Comparison of ENCODE assay signal across 8 cellular contexts in genomic region chr16:69340095-69340644, GRCh38. TPM values are rescaled to one million over a fixed set of nuclear protein-coding genes. Genes with fewer than 3 reads are reported as not detected.
A peak's percentile ranks its signal among the peaks of the same experiment; 100 is the strongest.
DNase-seq lines count a peak whose midpoint lies in the region; ATAC-seq, FAIRE-seq and TF ChIP-seq lines count a peak whose summit lies in the region.

No MANE protein-coding gene starts in this region.

- H3K27ac ChIP-seq in SJCRH30 (peak overlapping the region; percentile 96), epithelial cell of prostate (peak overlapping the region; percentile 88), pancreas (peak overlapping the region; percentile 83 to 94 (median 88))

- no peaks in the 10 kb centered on the region for H3K9me3 ChIP-seq in SJCRH30 (replicated peaks)
- no peaks in the 10 kb centered on the region for H3K9me3 ChIP-seq in pancreas

- 0 out of 2 replicates have a peak, but pooled peaks cover 3% of the 10 kb centered on the region for H3K4me1 ChIP-seq in SJCRH30
- H3K4me1 ChIP-seq in pancreas, result peaks cover 6 to 22% (median 20%) of the 10 kb centered on the region in 3 donors

- no peak for TF ChIP-seq CTCF in pancreas (IDR thresholded peaks at IDR 0.05)

- H3K36me3 ChIP-seq in SJCRH30 (peaks cover 22% of the 10 kb centered on the region), pancreas (peaks cover 0 to 6% (median 2%) of the 10 kb centered on the region in 3 donors)

- FAIRE-seq in GM19239 (lab: Jason Lieb, UNC) (peak; percentile 67), pancreas (lab: Jason Lieb, UNC) (no peak)

- intact Hi-C loops in pancreas (cut with DNase I), result no loop called here

- peak overlapping the region; percentile 99 for H3K4me3 ChIP-seq in SJCRH30
- peak overlapping the region; percentile 80 to 95 (median 85) for H3K4me3 ChIP-seq in pancreas

- ATAC-seq in pancreas (peak in 3 of 4 donors; percentile 4 to 7 (median 5)), HG02840 (IDR thresholded peaks at IDR 0.05; ENCODE audit: low FRiP score, unreplicated experiment) (no peak)

- 4 to 6% methylated on average over 16 of the region's 16 CpGs for WGBS in pancreas, 2 donors

- no peak for DNase-seq in GM19239 (ENCODE audit: insufficient read length, low spot score)
- no peak for DNase-seq in SJCRH30
- DNase-seq in epithelial cell of prostate (ENCODE audit: low read depth, low spot score), result no peak
- peak in 2 of 6 donors; percentile 21 to 43 for DNase-seq in pancreas
- no peak for DNase-seq in NOMO-1 treated with DMSO at 0.1 percent for 48 hours (lab: John Stamatoyannopoulos, UW; ENCODE audit: unreplicated experiment)
- DNase-seq in SKM-1 treated with dmso at 0.1 percent for 144 hours (lab: John Stamatoyannopoulos, UW; ENCODE audit: unreplicated experiment), result no peak
- DNase-seq in NK-92 (lab: John Stamatoyannopoulos, UW; ENCODE audit: unreplicated experiment), result no peak

- no peaks in the 10 kb centered on the region for H3K27me3 ChIP-seq in SJCRH30
- no peaks in the 10 kb centered on the region for H3K27me3 ChIP-seq in pancreas

RNA-seq across cellular contexts. Expression of gene NIP7, which starts 0.6 kb away (rescaled TPM):
- 29.7 and 31.8 TPM in 2 replicates for total RNA-seq in SJCRH30 (2014; rRNA removed; shearing (Covaris generic))
- 1 to 10 TPM; 4.7 to 9.4 (median 7.1) TPM for total RNA-seq in pancreas
- polyA plus RNA-seq in pancreas, result 1 to 10 TPM; 6.7 to 8.0 TPM

RNA-seq across cellular contexts. Expression of gene COG8, which starts 0.8 kb away (rescaled TPM):
- 31.5 and 31.8 TPM in 2 replicates for total RNA-seq in SJCRH30 (2014; rRNA removed; shearing (Covaris generic))
- total RNA-seq in pancreas, result 10 to 100 TPM; 16.2 to 29.0 (median 23.0) TPM
- 10 to 100 TPM; 18.8 to 21.0 TPM for polyA plus RNA-seq in pancreas

RNA-seq across cellular contexts. Expression of gene PDF, which starts 9.8 kb away (rescaled TPM):
- total RNA-seq in SJCRH30 (2014; rRNA removed; shearing (Covaris generic)), result 9.7 and 10.3 TPM in 2 replicates
- 10 to 100 TPM in 1 of 6 donors, 1 to 10 TPM in 5; 3.1 to 14.0 (median 7.7) TPM for total RNA-seq in pancreas
- polyA plus RNA-seq in pancreas, result 1 to 10 TPM; 2.2 to 4.6 TPM

RNA-seq across cellular contexts. Expression of gene TMED6, which starts 11.4 kb away (rescaled TPM):
- total RNA-seq in SJCRH30 (2014; rRNA removed; shearing (Covaris generic)), result not detected in 2 replicates
- 10 to 100 TPM; 13.7 to 94.7 (median 45.4) TPM for total RNA-seq in pancreas
- polyA plus RNA-seq in pancreas, result 10 to 100 TPM in 1 of 2 donors, 1 to 10 TPM in 1; 5.2 to 45.5 TPM

RNA-seq across cellular contexts. Expression of gene VPS4A, which starts 29.0 kb away (rescaled TPM):
- total RNA-seq in SJCRH30 (2014; rRNA removed; shearing (Covaris generic)), result 20.9 and 25.5 TPM in 2 replicates
- 10 to 100 TPM; 15.6 to 21.8 (median 19.5) TPM for total RNA-seq in pancreas
- polyA plus RNA-seq in pancreas, result 10 to 100 TPM; 27.8 to 34.8 TPM
